8 cellular contexts compared by ENCODE assay signal in genomic region chr6:68876792-68877493, GRCh38.
DNase-seq lines count a peak whose midpoint lies in the region.

No MANE protein-coding gene starts in this region.

- H3K9ac ChIP-seq in SK-N-MC (ENCODE audit: insufficient read length) = peak overlapping the region; percentile 8

- peak; percentile 4 for DNase-seq in NCI-H510A treated with DMSO at 0.1 percent for 48 hours (lab: John Stamatoyannopoulos, UW)
- no peak for DNase-seq in NCI-H510A (lab: John Stamatoyannopoulos, UW)
- DNase-seq in HS-5 (ENCODE audit: low read depth) = peak; percentile 20
- no peak for DNase-seq in SK-N-MC (ENCODE audit: low read depth, low spot score)
- peak; percentile 46 for DNase-seq in left kidney (ENCODE audit: low read depth, low spot score)
- no peak for DNase-seq in nucleus accumbens (lab: John Stamatoyannopoulos, UW)
- DNase-seq in substantia nigra (lab: John Stamatoyannopoulos, UW) = no peak
- DNase-seq in activated CD8-positive, alpha-beta memory T cell treated with anti-CD3 and anti-CD28 coated beads for 24 hours = no peak

- H3K9me3 ChIP-seq in SK-N-MC (ENCODE audit: low read depth, low read length) = 0 out of 2 replicates have a peak, but pooled peaks cover 3% of the 10 kb centered on the region

- H3K27ac ChIP-seq in SK-N-MC = peak overlapping the region; percentile 98
- no peak overlapping the region for H3K27ac ChIP-seq in substantia nigra (ENCODE audit: low read depth, low read length, poor library complexity, severe bottlenecking)

- H3K4me3 ChIP-seq in SK-N-MC = peak overlapping the region; percentile 35

- 0 out of 2 replicates have a peak, but pooled peaks cover 3% of the 10 kb centered on the region for H3K36me3 ChIP-seq in SK-N-MC (ENCODE audit: insufficient read depth, low read length)

Comparison
In these comparisons a context has a peak if more than half of its experiments do, and no peak if none do; other contexts are left out.
1. DNase-seq: peak in NCI-H510A treated with DMSO at 0.1 percent for 48 hours (single experiment), HS-5 (single experiment) and left kidney (single experiment); none in NCI-H510A (single experiment), SK-N-MC (single experiment), nucleus accumbens (0 of 56), substantia nigra (0 of 49) and activated CD8-positive, alpha-beta memory T cell treated with anti-CD3 and anti-CD28 coated beads for 24 hours (single experiment).